In the genomic region with DNA sequence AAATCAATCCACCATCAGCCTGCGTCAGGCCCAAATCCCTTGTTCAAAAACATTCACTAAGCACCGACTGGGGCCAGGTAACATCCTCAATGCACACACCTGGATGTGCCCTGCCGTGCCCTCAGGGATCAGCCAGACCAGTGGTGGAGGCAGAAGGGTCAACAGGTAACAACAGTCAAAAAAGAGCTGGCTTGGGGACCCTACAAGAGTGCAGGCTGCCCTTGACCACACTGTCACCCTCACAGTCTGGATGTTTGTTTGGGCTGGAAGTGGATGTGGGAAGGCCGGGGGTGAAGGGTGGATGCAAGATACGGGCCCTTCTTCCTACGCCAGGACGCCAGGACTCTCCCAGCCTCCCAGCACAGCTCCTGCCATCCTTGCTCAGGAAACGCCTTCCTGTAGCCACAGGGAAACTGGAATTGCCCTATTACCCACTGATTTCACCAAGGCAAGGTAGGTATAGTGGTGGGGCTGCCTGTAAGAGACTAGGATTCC, we compare ENCODE assay signal across 16 cellular contexts. TPM values are rescaled to one million over a fixed set of nuclear protein-coding genes. Genes with fewer than 3 reads are reported as not detected.
DNase-seq lines count a peak whose midpoint lies in the region; ATAC-seq, FAIRE-seq and TF ChIP-seq lines count a peak whose summit lies in the region.
"Had no signal": no experiment of that assay in that cellular context is flagged by ENCODE, and none has a peak within 500 bp of the region (broad histone marks: within the 10 kb centered on the region; RNA-seq: fewer than 3 reads in every experiment).

No MANE protein-coding gene starts in this region.

- intact Hi-C loops in activated naive CD4-positive, alpha-beta T cell treated with anti-CD3 and anti-CD28 coated beads for 36 hours (cut with micrococcal nuclease), result no loop called here
- intact Hi-C loops in dorsolateral prefrontal cortex (cut with DNase I) (loop anchor here (2.0 to 10.0 kb wide), 3 partner anchors 31 to 171 kb away; no protein-coding TSS in a partner anchor), transverse colon (cut with DNase I; ENCODE audit: low total_unique reads) (no loop called here)

- H3K27ac Mint-ChIP-seq in activated naive CD4-positive, alpha-beta T cell treated with anti-CD3 and anti-CD28 coated beads, Interleukin-2, amount 50 U/mL, for 24 hours, result no peak overlapping the region
- H3K27ac Mint-ChIP-seq in activated naive CD4-positive, alpha-beta T cell treated with anti-CD3 and anti-CD28 coated beads for 36 hours, result no peak overlapping the region
- H3K27ac Mint-ChIP-seq in nephron progenitor cell, result peak overlapping the region; percentile 85

- FAIRE-seq in GM12891 (lab: Jason Lieb, UNC), result no peak
- FAIRE-seq: HepG2 had no signal

- in situ Hi-C loops in transverse colon (cut with MboI; ENCODE audit: low pct_ligation_motif_present in 1 of 4, low pct_unique_long_range_greater_than_20kb in 1 of 4, low sequenced_read_pairs in 3 of 4), result no loop called here

- H3K27ac ChIP-seq in dorsolateral prefrontal cortex (peak overlapping the region; percentile 2 to 99 (median 98)), transverse colon (peak overlapping the region in 3 of 4 donors; percentile 16 to 89 (median 88))
- H3K27ac ChIP-seq: lower lobe of right lung, right atrium auricular region had no signal

- no peaks in the 10 kb centered on the region for H3K9me3 ChIP-seq in transverse colon
- H3K9me3 ChIP-seq: lower lobe of right lung, right atrium auricular region had no signal

- H3K36me3 ChIP-seq in transverse colon, result no peaks in the 10 kb centered on the region
- H3K36me3 ChIP-seq: lower lobe of right lung, right atrium auricular region had no signal

- peak overlapping the region; percentile 55 for H3K4me3 Mint-ChIP-seq in activated naive CD4-positive, alpha-beta T cell treated with anti-CD3 and anti-CD28 coated beads, Interleukin-2, amount 50 U/mL, for 24 hours
- H3K4me3 Mint-ChIP-seq in activated naive CD4-positive, alpha-beta T cell treated with anti-CD3 and anti-CD28 coated beads for 36 hours, result no peak overlapping the region
- H3K4me3 Mint-ChIP-seq in nephron progenitor cell, result peak overlapping the region; percentile 78

- no peak for TF ChIP-seq CTCF in dorsolateral prefrontal cortex (IDR thresholded peaks at IDR 0.05 in 54 of 56, conservative IDR thresholded peaks at IDR 0.05 in 2 of 56; ENCODE audit: low read depth in 1 of 56, partially characterized antibody in 56 of 56)
- TF ChIP-seq CTCF in nephron progenitor cell (IDR thresholded peaks at IDR 0.05), result no peak
- no peak for TF ChIP-seq CTCF in transverse colon (IDR thresholded peaks at IDR 0.05)

- H3K4me1 ChIP-seq in transverse colon, result peaks cover 23 to 46% (median 36%) of the 10 kb centered on the region in 4 donors

- no peaks in the 10 kb centered on the region for H3K9me3 Mint-ChIP-seq in activated naive CD4-positive, alpha-beta T cell treated with anti-CD3 and anti-CD28 coated beads, Interleukin-2, amount 50 U/mL, for 24 hours
- H3K9me3 Mint-ChIP-seq in activated naive CD4-positive, alpha-beta T cell treated with anti-CD3 and anti-CD28 coated beads for 36 hours, result no peaks in the 10 kb centered on the region
- H3K9me3 Mint-ChIP-seq in nephron progenitor cell, result no peaks in the 10 kb centered on the region

- peaks cover 2% of the 10 kb centered on the region for H3K27me3 Mint-ChIP-seq in activated naive CD4-positive, alpha-beta T cell treated with anti-CD3 and anti-CD28 coated beads, Interleukin-2, amount 50 U/mL, for 24 hours
- peaks cover 9% of the 10 kb centered on the region for H3K27me3 Mint-ChIP-seq in activated naive CD4-positive, alpha-beta T cell treated with anti-CD3 and anti-CD28 coated beads for 36 hours (ENCODE audit: low read depth)
- no peaks in the 10 kb centered on the region for H3K27me3 Mint-ChIP-seq in nephron progenitor cell (ENCODE audit: low read depth, poor library complexity)

- ATAC-seq in HG02610 (IDR thresholded peaks at IDR 0.05; ENCODE audit: unreplicated experiment) (no peak), HG03135 (IDR thresholded peaks at IDR 0.05; ENCODE audit: unreplicated experiment) (no peak)
- ATAC-seq: HepG2, lower lobe of right lung had no signal

- no peaks in the 10 kb centered on the region for H3K27me3 ChIP-seq in dorsolateral prefrontal cortex
- H3K27me3 ChIP-seq in transverse colon, result no peaks in the 10 kb centered on the region
- H3K27me3 ChIP-seq: right atrium auricular region had no signal

- TF ChIP-seq EP300 in transverse colon (IDR thresholded peaks at IDR 0.05; ENCODE audit: low read depth), result no peak

- no peaks in the 10 kb centered on the region for H3K36me3 Mint-ChIP-seq in activated naive CD4-positive, alpha-beta T cell treated with anti-CD3 and anti-CD28 coated beads, Interleukin-2, amount 50 U/mL, for 24 hours
- H3K36me3 Mint-ChIP-seq in activated naive CD4-positive, alpha-beta T cell treated with anti-CD3 and anti-CD28 coated beads for 36 hours (ENCODE audit: low read depth), result no peaks in the 10 kb centered on the region
- peaks cover 10% of the 10 kb centered on the region for H3K36me3 Mint-ChIP-seq in nephron progenitor cell (ENCODE audit: low read depth)

- H3K4me3 ChIP-seq in dorsolateral prefrontal cortex (peak overlapping the region; percentile 75 to 100 (median 96)), transverse colon (no peak overlapping the region)
- H3K4me3 ChIP-seq: right atrium auricular region had no signal

- no peak for DNase-seq in activated naive CD4-positive, alpha-beta T cell treated with anti-CD3 and anti-CD28 coated beads for 36 hours
- DNase-seq in dorsolateral prefrontal cortex (peak in 1 of 10 donors; percentile 10), nephron progenitor cell (no peak), transverse colon (no peak), GM12891 (ENCODE audit: insufficient read length, low spot score) (no peak)
- DNase-seq: ACHN; DMS53; effector memory CD4-positive, alpha-beta T cell; lower lobe of right lung; NCI-H146; trophoblast cell had no signal

- 82% methylated on average over 8 of the region's 8 CpGs; no CpG with 5 or more reads in 1 of the 2 donors for WGBS in transverse colon (ENCODE audit: low coverage in 1 of 2), 2 donors

- CTCF ChIA-PET in activated naive CD4-positive, alpha-beta T cell treated with anti-CD3 and anti-CD28 coated beads for 36 hours (lab: Charles Lee), result interaction anchor here (1.5 kb wide), 1 partner anchor 9 kb away, joined by 4 read pairs; no protein-coding TSS in a partner anchor

- peaks cover 4% of the 10 kb centered on the region for H3K4me1 Mint-ChIP-seq in activated naive CD4-positive, alpha-beta T cell treated with anti-CD3 and anti-CD28 coated beads, Interleukin-2, amount 50 U/mL, for 24 hours
- H3K4me1 Mint-ChIP-seq in activated naive CD4-positive, alpha-beta T cell treated with anti-CD3 and anti-CD28 coated beads for 36 hours (ENCODE audit: low read depth), result peaks cover 3% of the 10 kb centered on the region
- H3K4me1 Mint-ChIP-seq in nephron progenitor cell, result peaks cover 66% of the 10 kb centered on the region

- no peak for TF ChIP-seq POLR2A in transverse colon (IDR thresholded peaks at IDR 0.05)
- TF ChIP-seq POLR2A in GM12891 (IDR thresholded peaks at IDR 0.05; ENCODE audit: low read depth, low read length), result no peak

TF ChIP-seq in GM12891, 5 proteins besides CTCF, POLR2A, EP300 and RAD21:
- TF ChIP-seq SPI1 (IDR thresholded peaks at IDR 0.05; ENCODE audit: low read depth, low read length) (no peak), POLR2AphosphoS5 (IDR thresholded peaks at IDR 0.05; ENCODE audit: low read depth, low read length) (no peak), PAX5 (IDR thresholded peaks at IDR 0.05; ENCODE audit: insufficient read depth, low read length, severe bottlenecking) (no peak), TAF1 (IDR thresholded peaks at IDR 0.05; ENCODE audit: low read depth, low read length) (no peak), POU2F2 (IDR thresholded peaks at IDR 0.05; ENCODE audit: low read depth, low read length) (no peak)

RNA-seq across cellular contexts. Expression of a gene that starts 2.7 kb away (rescaled TPM):
- total RNA-seq in activated naive CD4-positive, alpha-beta T cell treated with anti-CD3 and anti-CD28 coated beads for 36 hours, result 10 to 100 TPM; 50.4 to 51.1 TPM
- 100 to 1,000 TPM; 151 to 703 (median 290) TPM for total RNA-seq in dorsolateral prefrontal cortex
- total RNA-seq in transverse colon, result 10 to 100 TPM; 33.3 to 39.7 (median 38.4) TPM
- polyA plus RNA-seq in GM12891 (2012; ENCODE audit: low read depth, missing spikeins), result 37.7 TPM

Comparison
In these comparisons a context has a peak if more than half of its experiments do, and no peak if none do; other contexts are left out.
1. H3K4me3 ChIP-seq: peak in dorsolateral prefrontal cortex (59 of 59); none in transverse colon (0 of 4).
2. intact Hi-C loops: an anchor here in dorsolateral prefrontal cortex (2.0 to 10.0 kb wide); none called in activated naive CD4-positive, alpha-beta T cell treated with anti-CD3 and anti-CD28 coated beads for 36 hours and transverse colon.